Comparison of ENCODE assay signal across 11 cellular contexts in genomic region chr9:137293482-137294090, GRCh38. TPM values are rescaled to one million over a fixed set of nuclear protein-coding genes. Genes with fewer than 3 reads are reported as not detected.
DNase-seq lines count a peak whose midpoint lies in the region; ATAC-seq and TF ChIP-seq lines count a peak whose summit lies in the region.
"Had no signal": no experiment of that assay in that cellular context is flagged by ENCODE, and none has a peak within 500 bp of the region (broad histone marks: within the 10 kb centered on the region; RNA-seq: fewer than 3 reads in every experiment).

No MANE protein-coding gene starts in this region.

- H3K4me3 ChIP-seq in hepatocyte (no peak overlapping the region), subcutaneous abdominal adipose tissue (ENCODE audit: low read depth in 1 of 5, low read length in 5 of 5) (peak overlapping the region in 3 of 5 donors; percentile 4 to 27 (median 20)), BE2C (ENCODE audit: low read depth, low read length) (no peak overlapping the region)
- H3K4me3 ChIP-seq: gastroesophageal sphincter had no signal

- WGBS in hepatocyte (ENCODE audit: low lambda C conversion rate, missing lambda C conversion rate), result 60% methylated on average over 29 of the region's 29 CpGs

- H3K27me3 ChIP-seq in hepatocyte (no peaks in the 10 kb centered on the region), subcutaneous abdominal adipose tissue (ENCODE audit: control insufficient read depth in 5 of 5, insufficient read depth in 4 of 5, low read length in 5 of 5) (peaks cover 17 to 40% (median 34%) of the 10 kb centered on the region in 5 donors), BE2C (peaks cover 6% of the 10 kb centered on the region; the same call in 1 of the 2 replicates)

- H3K27ac Mint-ChIP-seq in WTC11, result peak overlapping the region; percentile 22; the same call in 1 of the 2 replicates
- H3K27ac Mint-ChIP-seq: activated CD4-positive, alpha-beta T cell treated with anti-CD3 and anti-CD28 coated beads, Interleukin-2, amount 10 ng/mL, durations not matched to agents 7 days and 5 days; T-helper 2 cell treated with Interferon-gamma antibody and Interleukin-4, amounts not matched to agents 5 μg/mL and 100 μg/mL, for 36 hours had no signal

- TF ChIP-seq CTCF in WTC11 (IDR thresholded peaks at IDR 0.05) (no peak), hepatocyte (IDR thresholded peaks at IDR 0.05; ENCODE audit: poor library complexity) (no peak), BE2C (IDR thresholded peaks at IDR 0.05; ENCODE audit: low read depth, low read length) (no peak)

- H3K9me3 Mint-ChIP-seq in WTC11, result peaks cover 4% of the 10 kb centered on the region
- H3K9me3 Mint-ChIP-seq: activated CD4-positive, alpha-beta T cell treated with anti-CD3 and anti-CD28 coated beads, Interleukin-2, amount 10 ng/mL, durations not matched to agents 7 days and 5 days; T-helper 2 cell treated with Interferon-gamma antibody and Interleukin-4, amounts not matched to agents 5 μg/mL and 100 μg/mL, for 36 hours had no signal

- POLR2A ChIA-PET in WTC11 (lab: Charles Lee), result no interaction called here

- H3K9me2 ChIP-seq in hepatocyte (replicated peaks; ENCODE audit: insufficient read depth), result no peaks in the 10 kb centered on the region

- H3K9ac ChIP-seq in subcutaneous abdominal adipose tissue (ENCODE audit: low read length in 5 of 5), result no peak overlapping the region

- H3K4me1 Mint-ChIP-seq in WTC11, result peaks cover 34% of the 10 kb centered on the region

- H3K27me3 Mint-ChIP-seq in WTC11 (ENCODE audit: low read depth), result peaks cover 29% of the 10 kb centered on the region

- H2AFZ ChIP-seq in hepatocyte, result no peak overlapping the region

- CTCF ChIA-PET in WTC11 (lab: Charles Lee), result interaction anchor here (0.6 to 2.1 kb wide), 11 partner anchors 9 to 378 kb away, joined by 3 to 13 read pairs (median 4); partner anchors contain the start of genes EXD3, NOXA1, NRARP and RNF224

- DNase-seq in WTC11 (ENCODE audit: low spot score) (no peak), hepatocyte (ENCODE audit: low spot score) (peak; percentile 86), NCI-H524 (lab: John Stamatoyannopoulos, UW) (no peak), BE2C (no peak)
- DNase-seq: effector CD4-positive, alpha-beta T cell had no signal

- H4K20me1 ChIP-seq in hepatocyte (ENCODE audit: insufficient read depth, poor library complexity, severe bottlenecking), result no peaks in the 10 kb centered on the region

- ATAC-seq in WTC11, result no peak
- ATAC-seq: gastroesophageal sphincter had no signal

- no peaks in the 10 kb centered on the region for H3K79me2 ChIP-seq in hepatocyte

- peak overlapping the region; percentile 59 for H3K4me2 ChIP-seq in hepatocyte

- H3K27ac ChIP-seq in hepatocyte, result peak overlapping the region; percentile 96
- H3K27ac ChIP-seq in subcutaneous abdominal adipose tissue (ENCODE audit: low read depth, low read length), result no peak overlapping the region
- H3K27ac ChIP-seq: gastroesophageal sphincter had no signal

- H3K36me3 ChIP-seq in hepatocyte (replicated peaks; ENCODE audit: insufficient read depth, low read depth) (no peaks in the 10 kb centered on the region), subcutaneous abdominal adipose tissue (ENCODE audit: control insufficient read depth in 5 of 5, insufficient read depth in 5 of 5, low read length in 5 of 5) (no peaks in the 10 kb centered on the region), BE2C (no peaks in the 10 kb centered on the region)
- H3K36me3 ChIP-seq: gastroesophageal sphincter had no signal

- H3K4me1 ChIP-seq in hepatocyte (ENCODE audit: insufficient read depth) (peaks cover 38% of the 10 kb centered on the region), subcutaneous abdominal adipose tissue (ENCODE audit: control insufficient read depth in 5 of 5, insufficient read depth in 5 of 5, low read length in 5 of 5) (peaks cover 0 to 38% (median 30%) of the 10 kb centered on the region in 5 donors), BE2C (peaks cover 10% of the 10 kb centered on the region)

- H3K36me3 Mint-ChIP-seq in WTC11, result peaks cover 2% of the 10 kb centered on the region; the same call in 1 of the 2 replicates

- no peaks in the 10 kb centered on the region for H3K9me3 ChIP-seq in hepatocyte (ENCODE audit: low read depth)
- peaks cover 0 to 5% (median 4%) of the 10 kb centered on the region in 5 donors for H3K9me3 ChIP-seq in subcutaneous abdominal adipose tissue (ENCODE audit: control insufficient read depth in 5 of 5, low read length in 5 of 5)
- peaks cover 7% of the 10 kb centered on the region for H3K9me3 ChIP-seq in BE2C
- H3K9me3 ChIP-seq: gastroesophageal sphincter had no signal

- no peak overlapping the region for H3K4me3 Mint-ChIP-seq in WTC11

TF ChIP-seq in WTC11, 78 proteins besides CTCF, POLR2A, EP300 and RAD21 (continues in another document):
- TF ChIP-seq EMX1 (CRISPR knock-in tag; IDR thresholded peaks at IDR 0.05) (no peak), ATF2 (CRISPR knock-in tag; IDR thresholded peaks at IDR 0.05; ENCODE audit: borderline replicate concordance, low read depth) (no peak), AFF4 (CRISPR knock-in tag; IDR thresholded peaks at IDR 0.05; ENCODE audit: borderline replicate concordance) (no peak), NFE2L1 (CRISPR knock-in tag; IDR thresholded peaks at IDR 0.05) (no peak), MYBL2 (CRISPR knock-in tag; IDR thresholded peaks at IDR 0.05) (no peak), ATF1 (CRISPR knock-in tag; IDR thresholded peaks at IDR 0.05) (no peak)

RNA-seq across cellular contexts. Expression of gene NRARP, which starts 8.5 kb away (rescaled TPM):
- total RNA-seq in WTC11 (2021) (46.7 to 52.4 TPM (median 51.5 TPM) in 3 replicates), hepatocyte (5.3 and 8.2 TPM in 2 replicates)
- 13.1 and 18.7 TPM in 2 replicates for polyA plus RNA-seq in hepatocyte
- 5.3 TPM for polyA plus RNA-seq in BE2C (2012; ENCODE audit: insufficient read depth, insufficient read length, low read depth)

RNA-seq across cellular contexts. Expression of gene TOR4A, which starts 16.1 kb away (rescaled TPM):
- total RNA-seq in WTC11 (2021) (7.3 to 11.8 TPM (median 11.3 TPM) in 3 replicates), hepatocyte (13.7 and 14.4 TPM in 2 replicates)
- 8.0 and 10.1 TPM in 2 replicates for polyA plus RNA-seq in hepatocyte
- 9.9 TPM for polyA plus RNA-seq in BE2C (2012; ENCODE audit: insufficient read depth, insufficient read length, low read depth)

RNA-seq across cellular contexts. Expression of gene NELFB, which starts 38.5 kb away (rescaled TPM):
- total RNA-seq in WTC11 (2021) (93.7 to 95.0 TPM (median 94.7 TPM) in 3 replicates), hepatocyte (36.4 and 41.4 TPM in 2 replicates)
- polyA plus RNA-seq in hepatocyte, result 61.1 and 63.5 TPM in 2 replicates
- 204 TPM for polyA plus RNA-seq in BE2C (2012; ENCODE audit: insufficient read depth, insufficient read length, low read depth)

RNA-seq across cellular contexts. Expression of gene STPG3, which starts 42.5 kb away (rescaled TPM):
- 0.21 to 0.26 TPM in 2 of 3 replicates, not detected in the other for total RNA-seq in WTC11 (2021)
- not detected in 2 replicates for total RNA-seq in hepatocyte
- polyA plus RNA-seq in hepatocyte, result 1.5 and 2.5 TPM in 2 replicates
- polyA plus RNA-seq in BE2C (2012; ENCODE audit: insufficient read depth, insufficient read length, low read depth), result not detected
- total RNA-seq: activated CD4-positive, alpha-beta T cell treated with anti-CD3 and anti-CD28 coated beads, Interleukin-2, amount 10 ng/mL, durations not matched to agents 7 days and 5 days; gastroesophageal sphincter; kidney epithelial cell; skeletal muscle tissue had no signal

RNA-seq across cellular contexts. Expression of gene TUBB4B, which starts 52.5 kb away (rescaled TPM):
- total RNA-seq in WTC11 (2021), result 373 to 376 TPM (median 375 TPM) in 3 replicates
- total RNA-seq in hepatocyte, result 309 and 313 TPM in 2 replicates
- 388 and 446 TPM in 2 replicates for polyA plus RNA-seq in hepatocyte
- 604 TPM for polyA plus RNA-seq in BE2C (2012; ENCODE audit: insufficient read depth, insufficient read length, low read depth)

Comparison
In these comparisons a context has a peak if more than half of its experiments do, and no peak if none do; other contexts are left out.
1. H3K4me3 ChIP-seq: peak in subcutaneous abdominal adipose tissue (3 of 5); none in hepatocyte (single experiment) and BE2C (single experiment).